In the genomic region with DNA sequence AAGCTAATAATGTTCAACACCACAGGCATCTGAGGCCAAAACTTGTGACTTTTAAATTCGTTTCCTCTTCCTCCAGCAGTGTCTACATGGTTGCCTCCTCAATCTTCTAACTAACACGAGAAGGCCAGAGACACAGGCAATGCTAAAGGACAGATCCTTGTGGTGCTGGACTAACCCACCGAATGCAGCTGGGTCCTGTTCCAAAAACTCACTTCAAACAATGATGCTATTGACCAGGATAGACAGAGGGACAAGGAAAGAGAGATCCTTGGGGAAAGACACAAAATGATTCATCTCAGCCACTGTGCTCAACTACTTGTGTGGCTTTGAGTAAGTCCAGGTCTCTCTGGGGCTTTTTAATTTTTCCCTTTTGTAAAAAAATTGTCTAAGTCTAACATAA, we compare ENCODE assay signal across 17 cellular contexts.
"Had no signal": no experiment of that assay in that cellular context is flagged by ENCODE, and none has a peak within 500 bp of the region (broad histone marks: within the 10 kb centered on the region; RNA-seq: fewer than 3 reads in every experiment).

No MANE protein-coding gene starts in this region.

- H3K36me3 ChIP-seq: ascending aorta, spleen, upper lobe of right lung had no signal

- H3K4me3 Mint-ChIP-seq: activated naive CD8-positive, alpha-beta T cell treated with anti-CD3 and anti-CD28 coated beads, Interleukin-2, amount 50 U/mL, for 24 hours; activated T-helper 1 cell treated with anti-CD3 and anti-CD28 coated beads, Interleukin-12 subunit alpha, Interleukin-12 subunit beta, Interleukin-2, Interleukin-4 antibody, amounts not matched to agents 30 ng/mL and 10 ng/mL and 1 ng/mL, durations not matched to agents 14 hours and 24 hours and 36 hours; mesothelial cell of epicardium; neural crest cell; stimulated activated memory B cell treated with anti-CD40 and anti-IgM and Interleukin-4, amounts not matched to agents 10 μg/mL and 1 μg/mL and 100 μg/mL, for 72 hours; T-cell had no signal

- H3K9me3 Mint-ChIP-seq: activated naive CD8-positive, alpha-beta T cell treated with anti-CD3 and anti-CD28 coated beads, Interleukin-2, amount 50 U/mL, for 24 hours; activated T-helper 1 cell treated with anti-CD3 and anti-CD28 coated beads, Interleukin-12 subunit alpha, Interleukin-12 subunit beta, Interleukin-2, Interleukin-4 antibody, amounts not matched to agents 30 ng/mL and 10 ng/mL and 1 ng/mL, durations not matched to agents 14 hours and 24 hours and 36 hours; mesothelial cell of epicardium; stimulated activated memory B cell treated with anti-CD40 and anti-IgM and Interleukin-4, amounts not matched to agents 10 μg/mL and 1 μg/mL and 100 μg/mL, for 72 hours; T-cell had no signal

- H2AFZ ChIP-seq: hepatocyte, parathyroid adenoma had no signal

- H3K27ac Mint-ChIP-seq: activated naive CD8-positive, alpha-beta T cell treated with anti-CD3 and anti-CD28 coated beads, Interleukin-2, amount 50 U/mL, for 24 hours; activated T-helper 1 cell treated with anti-CD3 and anti-CD28 coated beads, Interleukin-12 subunit alpha, Interleukin-12 subunit beta, Interleukin-2, Interleukin-4 antibody, amounts not matched to agents 30 ng/mL and 10 ng/mL and 1 ng/mL, durations not matched to agents 14 hours and 24 hours and 36 hours; stimulated activated memory B cell treated with anti-CD40 and anti-IgM and Interleukin-4, amounts not matched to agents 10 μg/mL and 1 μg/mL and 100 μg/mL, for 72 hours; T-cell had no signal

- H3K4me2 ChIP-seq: hepatocyte had no signal

- H3K36me3 Mint-ChIP-seq: mesothelial cell of epicardium; stimulated activated memory B cell treated with anti-CD40 and anti-IgM and Interleukin-4, amounts not matched to agents 10 μg/mL and 1 μg/mL and 100 μg/mL, for 72 hours; T-cell had no signal

- H3K4me1 Mint-ChIP-seq: activated naive CD8-positive, alpha-beta T cell treated with anti-CD3 and anti-CD28 coated beads, Interleukin-2, amount 50 U/mL, for 24 hours; T-cell had no signal

- DNase-seq: activated CD4-positive, alpha-beta T cell treated with anti-CD3 and anti-CD28 coated beads for 4 hours; activated naive CD4-positive, alpha-beta T cell; activated naive CD8-positive, alpha-beta T cell treated with anti-CD3 and anti-CD28 coated beads, Interleukin-2, amount 50 U/mL, for 24 hours; kidney; left ventricle myocardium superior; right cardiac atrium; spleen; stimulated activated CD4-positive, alpha-beta T cell treated with anti-CD3 and anti-CD28 coated beads, Interleukin-1b, Interleukin-23, amount 100 ng/mL, for 48 hours; T-cell; upper lobe of right lung had no signal

- FAIRE-seq: kidney had no signal

- ATAC-seq: activated naive CD8-positive, alpha-beta T cell treated with anti-CD3 and anti-CD28 coated beads, Interleukin-2, amount 50 U/mL, for 24 hours; left ventricle myocardium superior; right cardiac atrium; T-cell; upper lobe of right lung had no signal

- H3K4me3 ChIP-seq: ascending aorta, hepatocyte, spleen, upper lobe of right lung had no signal

- H3K9me3 ChIP-seq: ascending aorta, spleen, upper lobe of right lung had no signal

- H3K9ac ChIP-seq: parathyroid adenoma had no signal

- H3K27me3 Mint-ChIP-seq: stimulated activated memory B cell treated with anti-CD40 and anti-IgM and Interleukin-4, amounts not matched to agents 10 μg/mL and 1 μg/mL and 100 μg/mL, for 72 hours had no signal

- H3K27me3 ChIP-seq: ascending aorta, hepatocyte, upper lobe of right lung had no signal

- H3K27ac ChIP-seq: hepatocyte, parathyroid adenoma, upper lobe of right lung had no signal

- H3K79me2 ChIP-seq: hepatocyte, parathyroid adenoma had no signal
